In the genomic region with DNA sequence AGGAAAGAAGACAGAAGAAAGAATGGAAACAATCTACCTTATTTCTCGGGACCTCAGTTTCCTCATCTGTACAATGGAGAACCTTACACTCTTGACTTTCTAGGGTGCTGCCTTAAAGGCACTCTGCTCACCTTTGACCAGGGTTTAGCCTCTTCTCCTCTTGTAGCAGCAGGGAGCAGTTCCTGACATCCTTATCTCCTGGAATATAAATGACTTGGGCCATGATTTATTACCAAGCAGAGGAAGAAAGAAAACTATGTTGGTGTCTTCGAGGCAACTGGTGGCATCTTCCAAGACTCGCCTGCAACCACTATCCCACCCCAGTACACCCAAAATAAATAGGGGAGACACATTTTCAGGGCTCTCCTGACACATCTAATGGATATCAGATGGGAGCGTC, we compare ENCODE assay signal across 25 cellular contexts.
"Had no signal": no experiment of that assay in that cellular context is flagged by ENCODE, and none has a peak within 500 bp of the region (broad histone marks: within the 10 kb centered on the region; RNA-seq: fewer than 3 reads in every experiment).

No MANE protein-coding gene starts in this region.

- ATAC-seq: activated CD4-positive, alpha-beta T cell treated with anti-CD3 and anti-CD28 coated beads for 36 hours; activated CD8-positive, alpha-beta T cell treated with anti-CD3 and anti-CD28 coated beads, Interleukin-2, amount 10 ng/mL, durations not matched to agents 7 days and 5 days; activated naive CD4-positive, alpha-beta T cell treated with anti-CD3 and anti-CD28 coated beads, Interleukin-2, amount 50 U/mL, for 72 hours; activated T-cell treated with anti-CD3 and anti-CD28 coated beads, Interleukin-2, amount 50 U/mL, for 72 hours; effector memory CD8-positive, alpha-beta T cell; esophagus mucosa; naive thymus-derived CD8-positive, alpha-beta T cell; T-helper 17 cell had no signal

- H3K4me3 ChIP-seq: coronary artery, heart left ventricle, ovary, spleen, suprapubic skin, tibial artery had no signal

- H3K27me3 ChIP-seq: ovary, tibial artery had no signal

- H3K36me3 ChIP-seq: heart left ventricle, neutrophil, ovary, spleen, suprapubic skin, tibial artery had no signal

- DNase-seq: activated B cell treated with CpG ODN at 0.5 μM for 24 hours; activated CD4-positive, alpha-beta T cell treated with anti-CD3 and anti-CD28 coated beads for 36 hours; activated CD8-positive, alpha-beta T cell treated with anti-CD3 and anti-CD28 coated beads, Interleukin-2, amount 10 ng/mL, durations not matched to agents 7 days and 5 days; activated naive CD4-positive, alpha-beta T cell; activated T-cell treated with anti-CD3 and anti-CD28 coated beads for 4 hours; activated T-cell treated with anti-CD3 and anti-CD28 coated beads, Interleukin-2, amount 50 U/mL, for 72 hours; cerebellar nuclear complex; effector memory CD8-positive, alpha-beta T cell; foreskin fibroblast; heart left ventricle; midbrain; naive thymus-derived CD8-positive, alpha-beta T cell; spleen; stimulated activated naive CD4-positive, alpha-beta T cell; SW 1271; T-helper 17 cell; T1000; tibial artery had no signal

- H3K9ac ChIP-seq: SK-N-SH had no signal

- H3K4me1 ChIP-seq: heart left ventricle, spleen, suprapubic skin, tibial artery had no signal

- H3K4me2 ChIP-seq: SK-N-SH had no signal

- H3K27ac ChIP-seq: coronary artery, neutrophil, ovary, spleen, suprapubic skin, tibial artery had no signal

- H3K9me3 ChIP-seq: heart left ventricle, neutrophil, ovary, SK-N-SH, spleen, suprapubic skin, tibial artery had no signal
